In genomic region chrX:18941896-18942295, GRCh38 we compare ENCODE assay signal across 17 cellular contexts. TPM values are rescaled to one million over a fixed set of nuclear protein-coding genes. Genes with fewer than 3 reads are reported as not detected.
DNase-seq lines count a peak whose midpoint lies in the region; ATAC-seq and TF ChIP-seq lines count a peak whose summit lies in the region.
"Had no signal": no experiment of that assay in that cellular context is flagged by ENCODE, and none has a peak within 500 bp of the region (broad histone marks: within the 10 kb centered on the region; RNA-seq: fewer than 3 reads in every experiment).

No MANE protein-coding gene starts in this region.

- no peak for TF ChIP-seq CTCF in Caco-2 (IDR thresholded peaks at IDR 0.05; ENCODE audit: insufficient read depth in 1 of 2, low read depth in 1 of 2, low read length in 1 of 2, severe bottlenecking in 1 of 2, unreplicated experiment in 1 of 2)

- H3K36me3 Mint-ChIP-seq in Caco-2 (ENCODE audit: insufficient read depth, unreplicated experiment), result peaks cover 31% of the 10 kb centered on the region
- H3K36me3 Mint-ChIP-seq in activated T-cell treated with anti-CD3 and anti-CD28 coated beads, Interleukin-2, amount 50 U/mL, for 4 hours (ENCODE audit: insufficient read depth), result peaks cover 23% of the 10 kb centered on the region

- DNase-seq in Caco-2 (peak in 1 of 2 experiments; percentile 16), astrocyte of the hippocampus (ENCODE audit: low read depth, low spot score) (peak; percentile 4), trophoblast cell (peak; percentile 52 to 68), dermis blood vessel endothelial cell (no peak), cardiac septum (ENCODE audit: low spot score) (no peak)
- DNase-seq in activated T-cell treated with anti-CD3 and anti-CD28 coated beads, Interleukin-2, amount 50 U/mL, for 4 hours, result no peak
- DNase-seq: CD4-positive, CD25-positive, alpha-beta regulatory T cell; CD8-positive, alpha-beta T cell; DMS 273 treated with DMSO at 0.1 percent for 48 hours; DMS79; GF-D8; HFFc6 had no signal

- no peaks in the 10 kb centered on the region; the same call in 1 of the 2 replicates for H3K4me1 ChIP-seq in Caco-2
- H3K4me1 ChIP-seq in trophoblast cell (ENCODE audit: control insufficient read depth in 1 of 2, insufficient read depth in 2 of 2, low read length in 2 of 2), result peaks cover 16 to 22% of the 10 kb centered on the region in 2 experiments
- H3K4me1 ChIP-seq: HAP-1 had no signal

- H3K27me3 ChIP-seq in Caco-2 (replicated peaks; ENCODE audit: control insufficient read depth, insufficient read depth, low read length) (no peaks in the 10 kb centered on the region), trophoblast cell (ENCODE audit: insufficient read depth, low read length) (no peaks in the 10 kb centered on the region)

- H3K23ac ChIP-seq in trophoblast cell (ENCODE audit: low read length), result no peak overlapping the region

- CTCF ChIA-PET in Caco-2 (lab: Charles Lee), result interaction anchor here (0.6 kb wide), 1 partner anchor 98 kb away, joined by 3 read pairs; no protein-coding TSS in a partner anchor

- H3K4me3 Mint-ChIP-seq in Caco-2 (ENCODE audit: unreplicated experiment), result no peak overlapping the region
- no peak overlapping the region for H3K4me3 Mint-ChIP-seq in activated T-cell treated with anti-CD3 and anti-CD28 coated beads, Interleukin-2, amount 50 U/mL, for 4 hours
- H3K4me3 Mint-ChIP-seq: B cell; CD4-positive, CD25-positive, alpha-beta regulatory T cell; CD8-positive, alpha-beta T cell; GM23338; HFFc6 had no signal

- H2BK5ac ChIP-seq in trophoblast cell (ENCODE audit: low read depth, low read length, poor library complexity), result peak overlapping the region; percentile 49

- ATAC-seq in activated T-cell treated with anti-CD3 and anti-CD28 coated beads, Interleukin-2, amount 50 U/mL, for 4 hours, result no peak
- ATAC-seq: CD8-positive, alpha-beta T cell; GM23338 had no signal

- H3K36me3 ChIP-seq in Caco-2 (ENCODE audit: control insufficient read depth, insufficient read depth, low read length) (no peaks in the 10 kb centered on the region; the same call in 1 of the 2 replicates), trophoblast cell (ENCODE audit: control insufficient read depth in 1 of 2, insufficient read depth in 2 of 2, low read length in 2 of 2) (peaks cover 8 to 13% of the 10 kb centered on the region in 2 experiments)

- intact Hi-C loops in Caco-2 (cut with micrococcal nuclease; ENCODE audit: unreplicated experiment), result no loop called here
- intact Hi-C loops in cardiac septum (cut with DNase I), result no loop called here

- H3K27ac ChIP-seq in trophoblast cell (ENCODE audit: low read depth, low read length), result no peak overlapping the region
- H3K27ac ChIP-seq: BLaER1, C4-2B had no signal

- no TSS peak for BruUV-seq in Caco-2 (replicated peaks; lab: Mats Ljungman, UMichigan)

- H3K9me3 Mint-ChIP-seq in Caco-2 (ENCODE audit: unreplicated experiment), result no peaks in the 10 kb centered on the region
- no peaks in the 10 kb centered on the region for H3K9me3 Mint-ChIP-seq in activated T-cell treated with anti-CD3 and anti-CD28 coated beads, Interleukin-2, amount 50 U/mL, for 4 hours
- H3K9me3 Mint-ChIP-seq: CD8-positive, alpha-beta T cell; GM23338; HFFc6 had no signal

- H3K4me2 ChIP-seq in trophoblast cell (ENCODE audit: low read length), result no peak overlapping the region
- H3K4me2 ChIP-seq: BLaER1, GM23338 had no signal

- H2AK5ac ChIP-seq in trophoblast cell (ENCODE audit: low read length), result no peak overlapping the region

- no peak overlapping the region for H3K9ac ChIP-seq in trophoblast cell (ENCODE audit: low read length)
- H3K9ac ChIP-seq: BLaER1 had no signal

- WGBS in trophoblast cell (ENCODE audit: extremely low coverage, insufficient coverage, insufficient read length), result no CpG with 5 or more reads among the region's 2 CpGs

- H2BK120ac ChIP-seq in trophoblast cell (ENCODE audit: insufficient read depth, low read length, poor library complexity), result peak overlapping the region; percentile 11

- H4K12ac ChIP-seq in trophoblast cell (ENCODE audit: low read depth, low read length), result peak overlapping the region; percentile 75

- H3K79me1 ChIP-seq in trophoblast cell (ENCODE audit: low read length), result peaks cover 6% of the 10 kb centered on the region

- H3K4me1 Mint-ChIP-seq in Caco-2 (ENCODE audit: low read depth, unreplicated experiment), result peaks cover 8% of the 10 kb centered on the region
- H3K4me1 Mint-ChIP-seq in activated T-cell treated with anti-CD3 and anti-CD28 coated beads, Interleukin-2, amount 50 U/mL, for 4 hours (ENCODE audit: low read depth), result no peaks in the 10 kb centered on the region
- H3K4me1 Mint-ChIP-seq: B cell; CD4-positive, CD25-positive, alpha-beta regulatory T cell had no signal

- peak overlapping the region; percentile 24 for H2BK12ac ChIP-seq in trophoblast cell (ENCODE audit: low read length)

- H3K18ac ChIP-seq in trophoblast cell (ENCODE audit: low read length), result no peak overlapping the region

- H3K27me3 Mint-ChIP-seq in Caco-2 (ENCODE audit: insufficient read depth, unreplicated experiment), result no peaks in the 10 kb centered on the region
- H3K27me3 Mint-ChIP-seq in activated T-cell treated with anti-CD3 and anti-CD28 coated beads, Interleukin-2, amount 50 U/mL, for 4 hours (ENCODE audit: low read depth), result no peaks in the 10 kb centered on the region
- H3K27me3 Mint-ChIP-seq: B cell; CD4-positive, CD25-positive, alpha-beta regulatory T cell had no signal

- H2AFZ ChIP-seq in trophoblast cell (ENCODE audit: insufficient read depth, low read length, poor library complexity), result no peak overlapping the region
- H2AFZ ChIP-seq: GM23338 had no signal

- H3K27ac Mint-ChIP-seq in Caco-2 (ENCODE audit: unreplicated experiment), result peak overlapping the region; percentile 72
- H3K27ac Mint-ChIP-seq: B cell; CD4-positive, CD25-positive, alpha-beta regulatory T cell; CD8-positive, alpha-beta T cell; GM23338; HFFc6 had no signal

- H3K4ac ChIP-seq in trophoblast cell (ENCODE audit: low read depth, low read length), result no peak overlapping the region

- peak overlapping the region; percentile 61 for H3K14ac ChIP-seq in trophoblast cell (ENCODE audit: low read length)

- POLR2A ChIA-PET in Caco-2 (lab: Charles Lee), result no interaction called here

- no peak overlapping the region for H4K91ac ChIP-seq in trophoblast cell (ENCODE audit: low read depth, low read length)

- H4K8ac ChIP-seq in trophoblast cell (ENCODE audit: low read depth, low read length), result no peak overlapping the region

- H3K4me3 ChIP-seq in Caco-2 (ENCODE audit: low read depth, low read length), result no peak overlapping the region
- H3K4me3 ChIP-seq in trophoblast cell (ENCODE audit: low read depth, low read length), result no peak overlapping the region
- H3K4me3 ChIP-seq: BLaER1, GM23338, HAP-1 had no signal

- H3K79me2 ChIP-seq in trophoblast cell (ENCODE audit: control insufficient read depth, insufficient read depth, low read length, poor library complexity), result no peaks in the 10 kb centered on the region

- H3K9me3 ChIP-seq in Caco-2 (no peaks in the 10 kb centered on the region), trophoblast cell (ENCODE audit: insufficient read depth, low read depth, low read length) (no peaks in the 10 kb centered on the region)
- H3K9me3 ChIP-seq: BLaER1, HAP-1 had no signal

RNA-seq across cellular contexts. Expression of gene PHKA2, which starts 42.0 kb away (rescaled TPM):
- total RNA-seq in Caco-2 (2022) (41.5 and 43.0 TPM in 2 replicates), dermis blood vessel endothelial cell (10.0 and 13.3 TPM in 2 replicates), cardiac septum (22.3 TPM)
- 12.9 and 14.4 TPM in 2 replicates for polyA plus RNA-seq in trophoblast cell (2013)
- 10 to 100 TPM; 14.1 to 17.5 (median 14.8) TPM for total RNA-seq in activated T-cell treated with anti-CD3 and anti-CD28 coated beads, Interleukin-2, amount 50 U/mL, for 4 hours

Comparison
In these comparisons a context has a peak if more than half of its experiments do, and no peak if none do; other contexts are left out.
1. DNase-seq: peak in astrocyte of the hippocampus (single experiment) and trophoblast cell (2 of 2); none in dermis blood vessel endothelial cell (single experiment), cardiac septum (single experiment) and activated T-cell treated with anti-CD3 and anti-CD28 coated beads, Interleukin-2, amount 50 U/mL, for 4 hours (single experiment).